In the genomic region with DNA sequence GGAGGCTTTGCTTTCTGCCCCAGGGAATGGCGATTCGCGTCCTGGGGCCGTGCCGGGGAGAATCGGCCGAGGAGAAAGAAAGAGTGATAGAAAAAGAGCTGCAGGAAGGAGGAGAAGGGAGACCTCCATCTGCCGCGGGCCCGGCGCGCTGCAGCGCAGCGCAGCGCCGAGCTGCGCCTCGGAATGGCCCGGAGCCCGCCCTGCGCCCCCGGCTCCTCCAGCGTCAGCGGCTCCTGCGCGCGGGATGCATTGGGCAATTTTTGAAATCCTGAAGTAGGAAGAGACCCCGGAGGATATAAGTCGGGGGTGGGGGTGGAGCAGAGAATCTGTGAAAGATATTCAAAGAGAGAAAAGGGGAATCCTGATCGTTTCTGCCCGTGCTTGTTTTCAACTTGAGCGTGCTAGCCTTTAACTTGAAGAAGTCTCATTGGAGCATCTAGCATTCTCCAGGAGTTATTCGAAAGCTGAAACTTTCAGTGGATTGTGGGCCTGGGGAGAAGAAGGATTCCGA, we compare ENCODE assay signal across 8 cellular contexts. TPM values are rescaled to one million over a fixed set of nuclear protein-coding genes. Genes with fewer than 3 reads are reported as not detected.
A peak's percentile ranks its signal among the peaks of the same experiment; 100 is the strongest.
DNase-seq lines count a peak whose midpoint lies in the region; ATAC-seq and TF ChIP-seq lines count a peak whose summit lies in the region.

No MANE protein-coding gene starts in this region.

- no peak for TF ChIP-seq EP300 in esophagus muscularis mucosa (IDR thresholded peaks at IDR 0.05)

- no peak overlapping the region for H2AK5ac ChIP-seq in H9 (ENCODE audit: insufficient read length, low read length)

- no peak overlapping the region for H3K4ac ChIP-seq in H9 (ENCODE audit: low read depth, low read length)

- no peak overlapping the region for H2BK12ac ChIP-seq in H9 (ENCODE audit: insufficient read length, low read depth, low read length)

- peak overlapping the region; percentile 53 for H3K4me2 ChIP-seq in H9 (ENCODE audit: insufficient read depth, insufficient read length, low read length)

- WGBS in H9 (ENCODE audit: extremely low coverage, insufficient read length, low lambda C conversion rate) = no CpG with 5 or more reads among the region's 34 CpGs
- 1% methylated on average over 34 of the region's 34 CpGs for WGBS in esophagus muscularis mucosa
- WGBS in urinary bladder = under 1% methylated on average over 34 of the region's 34 CpGs

- peak overlapping the region; percentile 7 for H3K9ac ChIP-seq in H9 (ENCODE audit: extremely low read depth, insufficient read length, low read length)
- peak overlapping the region; percentile 72 to 88 for H3K9ac ChIP-seq in mucosa of rectum (ENCODE audit: low read depth in 1 of 2, low read length in 2 of 2)

- no peak overlapping the region for H3K56ac ChIP-seq in H9 (ENCODE audit: insufficient read length, low read depth, low read length)

- no peak overlapping the region for H4K8ac ChIP-seq in H9 (replicated peaks; ENCODE audit: insufficient read length, low read depth, low read length)

- H3K18ac ChIP-seq in H9 (ENCODE audit: insufficient read length, low read depth, low read length) = no peak overlapping the region

- H3K23me2 ChIP-seq in H9 (ENCODE audit: insufficient read length, low read depth, low read length, poor library complexity, severe bottlenecking) = peaks cover 21% of the 10 kb centered on the region

- H4K91ac ChIP-seq in H9 (ENCODE audit: insufficient read length, low read depth, low read length) = no peak overlapping the region

- POLR2A ChIA-PET in RWPE1 (lab: Yijun Ruan, JAX; ENCODE audit: low non-redundant PET) = no interaction called here

- intact Hi-C loops in esophagus muscularis mucosa (cut with DNase I) = loop anchor here (5.0 to 10.0 kb wide), 4 partner anchors 96 to 624 kb away; no protein-coding TSS in a partner anchor

- no peak overlapping the region for H3K14ac ChIP-seq in H9 (ENCODE audit: insufficient read depth, low read length)

- H3K27ac ChIP-seq in H9 (ENCODE audit: insufficient read length, low read depth, low read length) = no peak overlapping the region
- peak overlapping the region; percentile 89 to 96 (median 92) for H3K27ac ChIP-seq in esophagus muscularis mucosa (replicated peaks in 1 of 4)
- peak overlapping the region; percentile 86 to 87 for H3K27ac ChIP-seq in mucosa of rectum (ENCODE audit: low read depth in 2 of 2, low read length in 2 of 2)
- peak overlapping the region; percentile 46 for H3K27ac ChIP-seq in urinary bladder (ENCODE audit: low read depth)
- H3K27ac ChIP-seq in RWPE1 = no peak overlapping the region

- H3K36me3 ChIP-seq in esophagus muscularis mucosa (no peaks in the 10 kb centered on the region), mucosa of rectum (ENCODE audit: control insufficient read depth in 2 of 2, insufficient read depth in 2 of 2, low read length in 2 of 2) (no peaks in the 10 kb centered on the region), urinary bladder (ENCODE audit: insufficient read depth) (no peaks in the 10 kb centered on the region)

- no peaks in the 10 kb centered on the region for H3K79me1 ChIP-seq in H9 (ENCODE audit: insufficient read depth, low read depth, low read length, poor library complexity, severe bottlenecking)

- H3K27me3 ChIP-seq in H9 (ENCODE audit: insufficient read depth, low read length) (peaks cover 2% of the 10 kb centered on the region; the same call in 1 of the 2 replicates), esophagus muscularis mucosa (no peaks in the 10 kb centered on the region), mucosa of rectum (ENCODE audit: control insufficient read depth in 2 of 2, insufficient read depth in 2 of 2, low read length in 2 of 2) (no peaks in the 10 kb centered on the region)

- H3K27me3 Mint-ChIP-seq in H9 (ENCODE audit: low read depth) = peaks cover 31% of the 10 kb centered on the region

- TF ChIP-seq POLR2A in esophagus muscularis mucosa (IDR thresholded peaks at IDR 0.05; ENCODE audit: low read depth) = no peak

- no peak overlapping the region for H3K23ac ChIP-seq in H9 (ENCODE audit: insufficient read length, low read depth, low read length)

- CTCF ChIA-PET in RWPE1 (lab: Yijun Ruan, JAX) = no interaction called here

- H3K4me1 ChIP-seq in H9 (ENCODE audit: insufficient read depth, low read length) (no peaks in the 10 kb centered on the region; the same call in 1 of the 2 replicates), esophagus muscularis mucosa (peaks cover 5 to 26% (median 15%) of the 10 kb centered on the region in 4 donors), mucosa of rectum (ENCODE audit: control insufficient read depth in 2 of 2, insufficient read depth in 2 of 2, low read length in 2 of 2) (peaks cover 0 to 8% of the 10 kb centered on the region in 2 donors), urinary bladder (ENCODE audit: insufficient read depth) (no peaks in the 10 kb centered on the region)

- peak overlapping the region; percentile 90 to 95 for H3K4me3 Mint-ChIP-seq in H9

- no peak overlapping the region for H4K5ac ChIP-seq in H9 (ENCODE audit: insufficient read length, low read depth, low read length)

- H3K9me3 Mint-ChIP-seq in H9 = no peaks in the 10 kb centered on the region

- H3K79me2 ChIP-seq in H9 (ENCODE audit: insufficient read depth, low read length) = no peaks in the 10 kb centered on the region

- peaks cover 17 to 22% of the 10 kb centered on the region in 2 experiments for H3K4me1 Mint-ChIP-seq in H9

- in situ Hi-C loops in SK-MEL-5 (cut with HindIII; ENCODE audit: low pct_unique_long_range_greater_than_20kb, low sequenced_read_pairs) = no loop called here

- no peak overlapping the region for H2BK15ac ChIP-seq in H9 (ENCODE audit: low read depth, low read length)

- H4K20me1 ChIP-seq in H9 (ENCODE audit: control insufficient read depth, insufficient read depth, insufficient read length) = no peaks in the 10 kb centered on the region

- ATAC-seq in GM21619 (IDR thresholded peaks at IDR 0.05; ENCODE audit: unreplicated experiment) = no peak

- H3K9me3 ChIP-seq in H9 (ENCODE audit: control insufficient read depth, low read depth, low read length) = no peaks in the 10 kb centered on the region
- H3K9me3 ChIP-seq in esophagus muscularis mucosa = no peaks in the 10 kb centered on the region
- no peaks in the 10 kb centered on the region for H3K9me3 ChIP-seq in mucosa of rectum (ENCODE audit: control insufficient read depth in 2 of 2, low read length in 2 of 2)

- H2BK20ac ChIP-seq in H9 (ENCODE audit: low read depth, low read length, poor library complexity, severe bottlenecking) = no peak overlapping the region

- H3K27ac Mint-ChIP-seq in H9 = peak overlapping the region; percentile 88 to 94 (median 88); a peak in 6 of 7 replicates

- peak overlapping the region; percentile 97 for H2AFZ ChIP-seq in H9 (ENCODE audit: low read length)

- H3K4me3 ChIP-seq in esophagus muscularis mucosa = peak overlapping the region; percentile 67 to 85 (median 82)
- peak overlapping the region; percentile 91 to 95 for H3K4me3 ChIP-seq in mucosa of rectum (ENCODE audit: low read length in 2 of 2)
- H3K4me3 ChIP-seq in urinary bladder (ENCODE audit: low read depth, low read length) = peak overlapping the region; percentile 61

- no peak overlapping the region for H3T11ph ChIP-seq in H9 (ENCODE audit: low read length)

- H2BK120ac ChIP-seq in H9 (ENCODE audit: low read depth, low read length, poor library complexity, severe bottlenecking) = no peak overlapping the region

- H3K36me3 Mint-ChIP-seq in H9 (ENCODE audit: insufficient read depth in 1 of 3, low read depth in 3 of 3) = no peaks in the 10 kb centered on the region; a peak in 2 of 7 replicates

- peak; percentile 57 for DNase-seq in H9
- peak; percentile 54 for DNase-seq in SK-MEL-5 (ENCODE audit: low read depth, low spot score)
- no peak for DNase-seq in esophagus muscularis mucosa (ENCODE audit: extremely low spot score)
- DNase-seq in NCI-H2107 treated with DMSO at 0.1 percent for 48 hours (lab: John Stamatoyannopoulos, UW; ENCODE audit: unreplicated experiment) = no peak
- no peak for DNase-seq in RWPE1 (ENCODE audit: low spot score)

- H2BK5ac ChIP-seq in H9 (ENCODE audit: insufficient read length, low read length) = no peak overlapping the region

- TF ChIP-seq CTCF in H9 (conservative IDR thresholded peaks at IDR 0.05) (no peak), esophagus muscularis mucosa (IDR thresholded peaks at IDR 0.05) (no peak), RWPE1 (conservative IDR thresholded peaks at IDR 0.05; ENCODE audit: low read depth) (no peak)

RNA-seq across cellular contexts. Expression of a gene that starts 0.4 kb away (rescaled TPM):
- 3.0 TPM in 2 replicates for total RNA-seq in H9 (2021)
- 29.0 and 30.5 TPM in 2 replicates for total RNA-seq in SK-MEL-5 (2014; rRNA removed; shearing (Covaris generic))
- polyA plus RNA-seq in SK-MEL-5 (2015; cell fraction: cytosol; rRNA removed) = 11.9 and 15.5 TPM in 2 replicates
- polyA plus RNA-seq in SK-MEL-5 (2015; cell fraction: nucleus; rRNA removed) = 9.8 and 10.8 TPM in 2 replicates
- total RNA-seq in esophagus muscularis mucosa = 100 to 1,000 TPM in 2 of 4 donors, 10 to 100 TPM in 2; 93.8 to 155 (median 106) TPM
- total RNA-seq in urinary bladder = 63.7 TPM
- polyA plus RNA-seq in urinary bladder = 3.8 TPM

Comparison
In these comparisons a context has a peak if more than half of its experiments do, and no peak if none do; other contexts are left out.
1. DNase-seq: peak in H9 (single experiment) and SK-MEL-5 (single experiment); none in esophagus muscularis mucosa (single experiment), NCI-H2107 treated with DMSO at 0.1 percent for 48 hours (single experiment) and RWPE1 (single experiment).
2. H3K27ac ChIP-seq: peak in esophagus muscularis mucosa (4 of 4), mucosa of rectum (2 of 2) and urinary bladder (single experiment); none in H9 (single experiment) and RWPE1 (single experiment).
3. Peak in every context shown above with its lines, with median percentiles within 50 percentile points of each other: H3K4me3 ChIP-seq.